Comparison of ENCODE assay signal across 8 cellular contexts in genomic region chr22:24423519-24424000, GRCh38. TPM values are rescaled to one million over a fixed set of nuclear protein-coding genes. Genes with fewer than 3 reads are reported as not detected.
DNase-seq lines count a peak whose midpoint lies in the region; ATAC-seq and TF ChIP-seq lines count a peak whose summit lies in the region.

No MANE protein-coding gene starts in this region.

- no peak overlapping the region for H3K27ac Mint-ChIP-seq in glutamatergic neuron (ENCODE audit: unreplicated experiment)

- intact Hi-C loops in prostate gland (cut with DNase I): loop anchor here (5.0 kb wide), 1 partner anchor 79 kb away; no protein-coding TSS in a partner anchor

- peaks cover 13% of the 10 kb centered on the region for H3K9me3 Mint-ChIP-seq in glutamatergic neuron (ENCODE audit: unreplicated experiment)

- 2% methylated on average over 27 of the region's 56 CpGs for WGBS in prostate gland

- TF ChIP-seq CTCF in glutamatergic neuron (IDR thresholded peaks at IDR 0.05; ENCODE audit: partially characterized antibody, unreplicated experiment) (peak; percentile 97), prostate gland (IDR thresholded peaks at IDR 0.05) (peak; percentile 81 to 89 (median 84))

- ATAC-seq in GM19395 (IDR thresholded peaks at IDR 0.05; ENCODE audit: unreplicated experiment) (no peak), GM18868 (IDR thresholded peaks at IDR 0.05; ENCODE audit: unreplicated experiment) (no peak)

- H3K4me1 ChIP-seq in prostate gland (replicated peaks): no peaks in the 10 kb centered on the region

- peak overlapping the region in 1 of 2 donors; percentile 19 for H3K27ac ChIP-seq in prostate gland

- DNase-seq in OCI-M1 (lab: John Stamatoyannopoulos, UW) (peak; percentile 71), glutamatergic neuron (peak; percentile 79), prostate gland (ENCODE audit: low spot score) (no peak), NCI-H774 (lab: John Stamatoyannopoulos, UW) (no peak)
- peak; percentile 49 for DNase-seq in activated effector memory CD4-positive, alpha-beta T cell treated with Interleukin-2 at 50 U/mL for 16 hours

- H3K27me3 Mint-ChIP-seq in glutamatergic neuron (ENCODE audit: unreplicated experiment): peaks cover 29% of the 10 kb centered on the region

- peak overlapping the region; percentile 39 to 49 for H3K4me3 ChIP-seq in prostate gland

- no peak overlapping the region for H3K4me3 Mint-ChIP-seq in glutamatergic neuron (ENCODE audit: unreplicated experiment)

- H3K36me3 Mint-ChIP-seq in glutamatergic neuron (ENCODE audit: unreplicated experiment): peaks cover 7% of the 10 kb centered on the region

- TF ChIP-seq POLR2A in GM18951 (IDR thresholded peaks at IDR 0.05; ENCODE audit: extremely low read depth, insufficient read depth, insufficient read length): peak; percentile 34
- TF ChIP-seq POLR2A in prostate gland (IDR thresholded peaks at IDR 0.05): no peak

- H3K9me3 ChIP-seq in prostate gland: no peaks in the 10 kb centered on the region

- H3K27me3 ChIP-seq in prostate gland (replicated peaks; ENCODE audit: insufficient read depth): no peaks in the 10 kb centered on the region

- in situ Hi-C loops in GM18951 (cut with MboI; ENCODE audit: low sequenced_read_pairs, unreplicated experiment): no loop called here

- H3K36me3 ChIP-seq in prostate gland: no peaks in the 10 kb centered on the region

- H3K4me1 Mint-ChIP-seq in glutamatergic neuron (ENCODE audit: low read depth, unreplicated experiment): peaks cover 10% of the 10 kb centered on the region

RNA-seq across cellular contexts. Expression of gene ADORA2A, which starts 3.8 kb away (rescaled TPM):
- total RNA-seq in glutamatergic neuron (ENCODE audit: unreplicated experiment) (15.9 TPM), prostate gland (1 to 10 TPM; 2.1 to 3.7 TPM)

Comparison
In these comparisons a context has a peak if more than half of its experiments do, and no peak if none do; other contexts are left out.
1. DNase-seq: peak in OCI-M1 (single experiment), activated effector memory CD4-positive, alpha-beta T cell treated with Interleukin-2 at 50 U/mL for 16 hours (single experiment) and glutamatergic neuron (single experiment); none in prostate gland (single experiment) and NCI-H774 (single experiment).